ENCODE assay signal across 9 cellular contexts in genomic region chr7:136114966-136115762, GRCh38.
DNase-seq lines count a peak whose midpoint lies in the region; ATAC-seq, FAIRE-seq and TF ChIP-seq lines count a peak whose summit lies in the region.
"Had no signal": no experiment of that assay in that cellular context is flagged by ENCODE, and none has a peak within 500 bp of the region (broad histone marks: within the 10 kb centered on the region; RNA-seq: fewer than 3 reads in every experiment).

No MANE protein-coding gene starts in this region.

- FAIRE-seq in HepG2 (lab: Jason Lieb, UNC): peak; percentile 67

- H3K27me3 Mint-ChIP-seq in T-helper 2 cell treated with Interferon-gamma antibody and Interleukin-4, amounts not matched to agents 5 μg/mL and 100 μg/mL, for 36 hours (ENCODE audit: low read depth): no peaks in the 10 kb centered on the region

- no peaks in the 10 kb centered on the region for H3K36me3 Mint-ChIP-seq in T-helper 2 cell treated with Interferon-gamma antibody and Interleukin-4, amounts not matched to agents 5 μg/mL and 100 μg/mL, for 36 hours (ENCODE audit: low read depth)

- H4K20me1 ChIP-seq in HepG2 (ENCODE audit: insufficient read depth, low read length): no peaks in the 10 kb centered on the region
- H4K20me1 ChIP-seq: BLaER1 had no signal

- H3K9me3 ChIP-seq in HepG2 (ENCODE audit: low read length): no peaks in the 10 kb centered on the region
- H3K9me3 ChIP-seq: BLaER1 had no signal

- intact Hi-C loops in HepG2 (cut with micrococcal nuclease; ENCODE audit: unreplicated experiment): no loop called here

- H3K27ac ChIP-seq in HepG2 (ENCODE audit: extremely low read length, insufficient read depth, low read length): no peak overlapping the region
- H3K27ac ChIP-seq: BLaER1 had no signal

- no peaks in the 10 kb centered on the region for H3K27me3 ChIP-seq in HepG2 (ENCODE audit: control insufficient read depth in 1 of 2, insufficient read depth in 2 of 2, low read length in 2 of 2)
- H3K27me3 ChIP-seq: BLaER1 had no signal

- no TSS peak for BruUV-seq in HepG2 (replicated peaks; lab: Mats Ljungman, UMichigan)

- H3K4me2 ChIP-seq in HepG2 (ENCODE audit: low read depth, low read length): no peak overlapping the region
- H3K4me2 ChIP-seq: BLaER1 had no signal

- H3K4me3 Mint-ChIP-seq in T-helper 2 cell treated with Interferon-gamma antibody and Interleukin-4, amounts not matched to agents 5 μg/mL and 100 μg/mL, for 36 hours: no peak overlapping the region

- CTCF ChIA-PET in HepG2 (lab: Yijun Ruan, JAX; ENCODE audit: low intra/inter-chr PET ratio, low total read pairs): no interaction called here

- H3K4me3 ChIP-seq in cardiac fibroblast (replicated peaks in 1 of 2; ENCODE audit: low read depth in 2 of 2, low read length in 2 of 2): no peak overlapping the region
- no peak overlapping the region for H3K4me3 ChIP-seq in HepG2 (replicated peaks in 1 of 3; ENCODE audit: insufficient read depth in 1 of 3, low read depth in 2 of 3, low read length in 3 of 3)
- H3K4me3 ChIP-seq: BLaER1 had no signal

- no peaks in the 10 kb centered on the region for H3K4me1 Mint-ChIP-seq in T-helper 2 cell treated with Interferon-gamma antibody and Interleukin-4, amounts not matched to agents 5 μg/mL and 100 μg/mL, for 36 hours (ENCODE audit: low read depth)

- ATAC-seq in GM21619 (IDR thresholded peaks at IDR 0.05; ENCODE audit: unreplicated experiment): peak; percentile 99
- ATAC-seq in HepG2: peak; percentile 99

- H3K4me1 ChIP-seq in HepG2 (ENCODE audit: insufficient read depth, low read length): no peaks in the 10 kb centered on the region
- H3K4me1 ChIP-seq: BLaER1 had no signal

- H3K79me2 ChIP-seq in HepG2 (ENCODE audit: insufficient read depth, low read length): no peaks in the 10 kb centered on the region

- TF ChIP-seq POLR2A in HepG2 (IDR thresholded peaks at IDR 0.05; ENCODE audit: insufficient read depth in 1 of 2, low read depth in 2 of 2, low read length in 2 of 2): no peak

- no peak overlapping the region for H3K9ac ChIP-seq in HepG2 (ENCODE audit: insufficient read depth, low read depth, low read length)
- H3K9ac ChIP-seq: BLaER1 had no signal

- DNase-seq in NCI-H187 (lab: John Stamatoyannopoulos, UW): peak; percentile 10 to 19
- no peak for DNase-seq in NCI-H187 treated with DMSO at 0.1 percent for 48 hours (lab: John Stamatoyannopoulos, UW)
- DNase-seq in HT-29 (ENCODE audit: low spot score): peak; percentile 49
- DNase-seq in T-helper 2 cell treated with Interferon-gamma antibody and Interleukin-4, amounts not matched to agents 5 μg/mL and 100 μg/mL, for 36 hours (ENCODE audit: low spot score): peak; percentile 30
- peak; percentile 61 for DNase-seq in cardiac fibroblast (ENCODE audit: low read depth in 2 of 2)
- DNase-seq in HepG2 (ENCODE audit: low spot score): peak; percentile 30
- peak; percentile 17 for DNase-seq in stimulated activated CD8-positive, alpha-beta memory T cell treated with anti-CD3 and anti-CD28 coated beads, Interleukin-7, amount 100 ng/mL, for 24 hours (ENCODE audit: low read depth)

- no peaks in the 10 kb centered on the region for H3K9me3 Mint-ChIP-seq in T-helper 2 cell treated with Interferon-gamma antibody and Interleukin-4, amounts not matched to agents 5 μg/mL and 100 μg/mL, for 36 hours

- H3K27ac Mint-ChIP-seq in T-helper 2 cell treated with Interferon-gamma antibody and Interleukin-4, amounts not matched to agents 5 μg/mL and 100 μg/mL, for 36 hours: no peak overlapping the region

- TF ChIP-seq RAD21 in HepG2 (CRISPR knock-in tag; IDR thresholded peaks at IDR 0.05): 0 out of 2 replicates have a peak, but pooled peaks have one; percentile 26

- POLR2A ChIA-PET in HepG2 (lab: Yijun Ruan, JAX): no interaction called here

- no peak overlapping the region for H2AFZ ChIP-seq in HepG2 (ENCODE audit: low read length)

- TF ChIP-seq EP300 in HepG2 (IDR thresholded peaks at IDR 0.05; ENCODE audit: low read depth in 2 of 2, low read length in 2 of 2): no peak
- no peak for TF ChIP-seq EP300 in HepG2 (CRISPR knock-in tag; IDR thresholded peaks at IDR 0.05; ENCODE audit: borderline replicate concordance)

- TF ChIP-seq CTCF in cardiac fibroblast (IDR thresholded peaks at IDR 0.05; ENCODE audit: low read depth, low read length): peak; percentile 87
- TF ChIP-seq CTCF in HepG2 (CRISPR knock-in tag; IDR thresholded peaks at IDR 0.05): peak; percentile 75

- H3K36me3 ChIP-seq in HepG2 (replicated peaks in 1 of 2; ENCODE audit: control insufficient read depth in 1 of 2, insufficient read depth in 2 of 2, low read length in 2 of 2): no peaks in the 10 kb centered on the region
- H3K36me3 ChIP-seq: BLaER1 had no signal

- WGBS in HepG2 (ENCODE audit: low lambda C conversion rate): 48% methylated on average over 5 of the region's 21 CpGs

- in situ Hi-C loops in HepG2 (cut with HindIII; ENCODE audit: extremely low pct_ligation_motif_present, low pct_unique_long_range_greater_than_20kb): no loop called here

TF ChIP-seq in HepG2, 621 proteins besides CTCF, POLR2A, EP300 and RAD21:
- TF ChIP-seq ZNF644 (CRISPR knock-in tag; IDR thresholded peaks at IDR 0.05; ENCODE audit: low read depth) (no peak), STAG1 (CRISPR knock-in tag; IDR thresholded peaks at IDR 0.05) (peak; percentile 33), THAP7 (CRISPR knock-in tag; IDR thresholded peaks at IDR 0.05) (0 out of 2 replicates have a peak, but pooled peaks have one; percentile 38), SMC3 (IDR thresholded peaks at IDR 0.05; ENCODE audit: low read length) (peak; percentile 22; the same call in 1 of the 2 replicates)
- TF ChIP-seq, protein P1, sequence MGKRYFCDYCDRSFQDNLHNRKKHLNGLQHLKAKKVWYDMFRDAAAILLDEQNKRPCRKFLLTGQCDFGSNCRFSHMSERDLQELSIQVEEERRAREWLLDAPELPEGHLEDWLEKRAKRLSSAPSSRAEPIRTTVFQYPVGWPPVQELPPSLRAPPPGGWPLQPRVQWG (CRISPR knock-in tag; IDR thresholded peaks at IDR 0.05; ENCODE audit: borderline replicate concordance, low read depth): no peak
- TF ChIP-seq, protein P2, sequence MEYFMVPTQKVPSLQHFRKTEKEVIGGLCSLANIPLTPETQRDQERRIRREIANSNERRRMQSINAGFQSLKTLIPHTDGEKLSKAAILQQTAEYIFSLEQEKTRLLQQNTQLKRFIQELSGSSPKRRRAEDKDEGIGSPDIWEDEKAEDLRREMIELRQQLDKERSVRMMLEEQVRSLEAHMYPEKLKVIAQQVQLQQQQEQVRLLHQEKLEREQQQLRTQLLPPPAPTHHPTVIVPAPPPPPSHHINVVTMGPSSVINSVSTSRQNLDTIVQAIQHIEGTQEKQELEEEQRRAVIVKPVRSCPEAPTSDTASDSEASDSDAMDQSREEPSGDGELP (IDR thresholded peaks at IDR 0.05; ENCODE audit: borderline replicate concordance, low read depth): peak; percentile 64; the same call in 1 of the 2 replicates
